In the genomic region with DNA sequence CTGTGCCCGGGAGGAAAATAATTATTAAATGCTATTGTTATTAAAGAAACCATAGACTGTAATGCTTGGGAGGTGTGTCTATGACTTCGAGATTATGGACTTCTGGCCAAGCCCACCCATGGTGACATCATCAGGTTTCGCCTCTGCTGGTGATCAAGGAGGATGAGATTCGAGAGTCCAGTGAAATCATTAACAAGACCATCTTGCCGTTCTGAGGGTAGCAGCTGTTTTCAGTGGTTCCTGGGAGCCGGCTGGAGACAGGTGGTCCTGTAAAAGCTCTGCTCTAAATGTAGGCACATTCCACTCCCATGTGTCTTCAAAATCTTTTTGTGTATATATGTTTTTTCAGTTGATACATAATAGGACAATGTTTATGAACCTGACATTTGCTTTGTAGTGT, we compare ENCODE assay signal across 21 cellular contexts. TPM values are rescaled to one million over a fixed set of nuclear protein-coding genes. Genes with fewer than 3 reads are reported as not detected.
"Had no signal": no experiment of that assay in that cellular context is flagged by ENCODE, and none has a peak within 500 bp of the region (broad histone marks: within the 10 kb centered on the region; RNA-seq: fewer than 3 reads in every experiment).

No MANE protein-coding gene starts in this region.

RNA-seq across cellular contexts. Expression of gene SSX3, which starts 2.8 kb away (rescaled TPM):
- total RNA-seq: naive thymus-derived CD8-positive, alpha-beta T cell; natural killer cell treated with Interleukin-12 subunit alpha and Interleukin-12 subunit beta and Interleukin-15 and Interleukin-18, amount 100 ng/mL, for 72 hours; neural crest cell; omental fat pad; osteocyte; pancreas; posterior vena cava; pulmonary artery endothelial cell; right atrium auricular region; sciatic nerve; skeletal muscle tissue; stomach; subcutaneous adipose tissue; temporal lobe; thoracic aorta; tibial nerve; upper lobe of left lung; ureter; vagina had no signal
- polyA plus RNA-seq: naive thymus-derived CD8-positive, alpha-beta T cell; pancreas; small intestine; stomach had no signal

RNA-seq across cellular contexts. Expression of gene SSX4, which starts 24.1 kb away (rescaled TPM):
- total RNA-seq: naive thymus-derived CD8-positive, alpha-beta T cell; natural killer cell treated with Interleukin-12 subunit alpha and Interleukin-12 subunit beta and Interleukin-15 and Interleukin-18, amount 100 ng/mL, for 72 hours; neural crest cell; omental fat pad; osteocyte; pancreas; posterior vena cava; pulmonary artery endothelial cell; right atrium auricular region; sciatic nerve; skeletal muscle tissue; stomach; subcutaneous adipose tissue; temporal lobe; thoracic aorta; thyroid gland; tibial nerve; upper lobe of left lung; ureter; vagina had no signal
- polyA plus RNA-seq: naive thymus-derived CD8-positive, alpha-beta T cell; pancreas; small intestine; stomach had no signal

RNA-seq across cellular contexts. Expression of gene SSX4B, which starts 52.5 kb away (rescaled TPM):
- total RNA-seq: naive thymus-derived CD8-positive, alpha-beta T cell; natural killer cell treated with Interleukin-12 subunit alpha and Interleukin-12 subunit beta and Interleukin-15 and Interleukin-18, amount 100 ng/mL, for 72 hours; neural crest cell; omental fat pad; osteocyte; pancreas; posterior vena cava; pulmonary artery endothelial cell; right atrium auricular region; sciatic nerve; skeletal muscle tissue; stomach; subcutaneous adipose tissue; temporal lobe; thoracic aorta; thyroid gland; tibial nerve; upper lobe of left lung; ureter; vagina had no signal
- polyA plus RNA-seq: naive thymus-derived CD8-positive, alpha-beta T cell; pancreas; small intestine; stomach had no signal
